In genomic region chr5:139668064-139668880, GRCh38 we compare ENCODE assay signal across 1 cellular context.
TF ChIP-seq lines count a peak whose summit lies in the region.

No MANE protein-coding gene starts in this region.

TF ChIP-seq in GM12878, 131 proteins besides CTCF, POLR2A, EP300 and RAD21 (continued from another document and continues in another):
- TF ChIP-seq, protein P1, sequence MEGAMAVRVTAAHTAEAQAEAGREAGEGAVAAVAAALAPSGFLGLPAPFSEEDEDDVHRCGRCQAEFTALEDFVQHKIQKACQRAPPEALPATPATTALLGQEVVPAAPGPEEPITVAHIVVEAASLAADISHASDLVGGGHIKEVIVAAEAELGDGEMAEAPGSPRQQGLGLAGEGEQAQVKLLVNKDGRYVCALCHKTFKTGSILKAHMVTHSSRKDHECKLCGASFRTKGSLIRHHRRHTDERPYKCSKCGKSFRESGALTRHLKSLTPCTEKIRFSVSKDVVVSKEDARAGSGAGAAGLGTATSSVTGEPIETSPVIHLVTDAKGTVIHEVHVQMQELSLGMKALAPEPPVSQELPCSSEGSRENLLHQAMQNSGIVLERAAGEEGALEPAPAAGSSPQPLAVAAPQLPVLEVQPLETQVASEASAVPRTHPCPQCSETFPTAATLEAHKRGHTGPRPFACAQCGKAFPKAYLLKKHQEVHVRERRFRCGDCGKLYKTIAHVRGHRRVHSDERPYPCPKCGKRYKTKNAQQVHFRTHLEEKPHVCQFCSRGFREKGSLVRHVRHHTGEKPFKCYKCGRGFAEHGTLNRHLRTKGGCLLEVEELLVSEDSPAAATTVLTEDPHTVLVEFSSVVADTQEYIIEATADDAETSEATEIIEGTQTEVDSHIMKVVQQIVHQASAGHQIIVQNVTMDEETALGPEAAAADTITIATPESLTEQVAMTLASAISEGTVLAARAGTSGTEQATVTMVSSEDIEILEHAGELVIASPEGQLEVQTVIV (IDR thresholded peaks at IDR 0.05; ENCODE audit: borderline replicate concordance, partially characterized antibody) = no peak
- TF ChIP-seq RUNX3 (IDR thresholded peaks at IDR 0.05; ENCODE audit: low read length) (no peak), ZBTB4 (CRISPR knock-in tag; IDR thresholded peaks at IDR 0.05) (no peak), SUPT20H (IDR thresholded peaks at IDR 0.05; ENCODE audit: borderline replicate concordance, control insufficient read depth, low read depth, low read length) (no peak), E2F4 (IDR thresholded peaks at IDR 0.05; ENCODE audit: low read depth, low read length) (no peak), NR2C1 (IDR thresholded peaks at IDR 0.05) (0 out of 2 replicates have a peak, but pooled peaks have one; percentile 12), SMC3 (IDR thresholded peaks at IDR 0.05; ENCODE audit: borderline replicate concordance, low read length) (no peak), STAT3 (IDR thresholded peaks at IDR 0.05; ENCODE audit: low read depth, low read length) (no peak), CHD2 (IDR thresholded peaks at IDR 0.05; ENCODE audit: borderline replicate concordance, low read depth, low read length) (no peak), NBN (IDR thresholded peaks at IDR 0.05) (no peak), SUZ12 (IDR thresholded peaks at IDR 0.05; ENCODE audit: unreplicated experiment) (no peak), SPI1 (IDR thresholded peaks at IDR 0.05; ENCODE audit: borderline replicate concordance, insufficient read depth, low read depth, low read length) (peak; percentile 65; the same call in 1 of the 2 replicates), NFIC (IDR thresholded peaks at IDR 0.05; ENCODE audit: low read depth, low read length) (no peak), KAT2A (conservative IDR thresholded peaks at IDR 0.05; ENCODE audit: control insufficient read depth, low read depth, low read length) (no peak), POLR2AphosphoS5 (IDR thresholded peaks at IDR 0.05; ENCODE audit: low read length) (peak; percentile 47; the same call in 1 of the 2 replicates), ASH2L (IDR thresholded peaks at IDR 0.05; ENCODE audit: borderline replicate concordance, low read depth) (no peak), GABPA (IDR thresholded peaks at IDR 0.05; ENCODE audit: low read depth) (no peak), FOXM1 (IDR thresholded peaks at IDR 0.05; ENCODE audit: low read depth, low read length) (no peak), TAF1 (IDR thresholded peaks at IDR 0.05; ENCODE audit: borderline replicate concordance, low read depth, low read length) (no peak), CBFB (IDR thresholded peaks at IDR 0.05; ENCODE audit: low read depth) (0 out of 2 replicates have a peak, but pooled peaks have one; percentile 10), CREB1 (IDR thresholded peaks at IDR 0.05; ENCODE audit: low read depth) (no peak), ATF2 (IDR thresholded peaks at IDR 0.05; ENCODE audit: low read length) (no peak), KLF5 (IDR thresholded peaks at IDR 0.05; ENCODE audit: partially characterized antibody) (no peak), TARDBP (IDR thresholded peaks at IDR 0.05; ENCODE audit: borderline replicate concordance) (no peak), JUND (IDR thresholded peaks at IDR 0.05; ENCODE audit: low read depth, low read length) (no peak), FOS (IDR thresholded peaks at IDR 0.05; ENCODE audit: borderline replicate concordance, extremely low read depth, insufficient read length) (no peak)
- TF ChIP-seq, protein P2, sequence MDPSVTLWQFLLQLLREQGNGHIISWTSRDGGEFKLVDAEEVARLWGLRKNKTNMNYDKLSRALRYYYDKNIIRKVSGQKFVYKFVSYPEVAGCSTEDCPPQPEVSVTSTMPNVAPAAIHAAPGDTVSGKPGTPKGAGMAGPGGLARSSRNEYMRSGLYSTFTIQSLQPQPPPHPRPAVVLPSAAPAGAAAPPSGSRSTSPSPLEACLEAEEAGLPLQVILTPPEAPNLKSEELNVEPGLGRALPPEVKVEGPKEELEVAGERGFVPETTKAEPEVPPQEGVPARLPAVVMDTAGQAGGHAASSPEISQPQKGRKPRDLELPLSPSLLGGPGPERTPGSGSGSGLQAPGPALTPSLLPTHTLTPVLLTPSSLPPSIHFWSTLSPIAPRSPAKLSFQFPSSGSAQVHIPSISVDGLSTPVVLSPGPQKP (IDR thresholded peaks at IDR 0.05; ENCODE audit: low read depth, low read length) = no peak
- TF ChIP-seq, protein P3, sequence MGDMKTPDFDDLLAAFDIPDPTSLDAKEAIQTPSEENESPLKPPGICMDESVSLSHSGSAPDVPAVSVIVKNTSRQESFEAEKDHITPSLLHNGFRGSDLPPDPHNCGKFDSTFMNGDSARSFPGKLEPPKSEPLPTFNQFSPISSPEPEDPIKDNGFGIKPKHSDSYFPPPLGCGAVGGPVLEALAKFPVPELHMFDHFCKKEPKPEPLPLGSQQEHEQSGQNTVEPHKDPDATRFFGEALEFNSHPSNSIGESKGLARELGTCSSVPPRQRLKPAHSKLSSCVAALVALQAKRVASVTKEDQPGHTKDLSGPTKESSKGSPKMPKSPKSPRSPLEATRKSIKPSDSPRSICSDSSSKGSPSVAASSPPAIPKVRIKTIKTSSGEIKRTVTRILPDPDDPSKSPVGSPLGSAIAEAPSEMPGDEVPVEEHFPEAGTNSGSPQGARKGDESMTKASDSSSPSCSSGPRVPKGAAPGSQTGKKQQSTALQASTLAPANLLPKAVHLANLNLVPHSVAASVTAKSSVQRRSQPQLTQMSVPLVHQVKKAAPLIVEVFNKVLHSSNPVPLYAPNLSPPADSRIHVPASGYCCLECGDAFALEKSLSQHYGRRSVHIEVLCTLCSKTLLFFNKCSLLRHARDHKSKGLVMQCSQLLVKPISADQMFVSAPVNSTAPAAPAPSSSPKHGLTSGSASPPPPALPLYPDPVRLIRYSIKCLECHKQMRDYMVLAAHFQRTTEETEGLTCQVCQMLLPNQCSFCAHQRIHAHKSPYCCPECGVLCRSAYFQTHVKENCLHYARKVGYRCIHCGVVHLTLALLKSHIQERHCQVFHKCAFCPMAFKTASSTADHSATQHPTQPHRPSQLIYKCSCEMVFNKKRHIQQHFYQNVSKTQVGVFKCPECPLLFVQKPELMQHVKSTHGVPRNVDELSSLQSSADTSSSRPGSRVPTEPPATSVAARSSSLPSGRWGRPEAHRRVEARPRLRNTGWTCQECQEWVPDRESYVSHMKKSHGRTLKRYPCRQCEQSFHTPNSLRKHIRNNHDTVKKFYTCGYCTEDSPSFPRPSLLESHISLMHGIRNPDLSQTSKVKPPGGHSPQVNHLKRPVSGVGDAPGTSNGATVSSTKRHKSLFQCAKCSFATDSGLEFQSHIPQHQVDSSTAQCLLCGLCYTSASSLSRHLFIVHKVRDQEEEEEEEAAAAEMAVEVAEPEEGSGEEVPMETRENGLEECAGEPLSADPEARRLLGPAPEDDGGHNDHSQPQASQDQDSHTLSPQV (IDR thresholded peaks at IDR 0.05) = peak; percentile 75; the same call in 1 of the 2 replicates
- TF ChIP-seq, protein P4, sequence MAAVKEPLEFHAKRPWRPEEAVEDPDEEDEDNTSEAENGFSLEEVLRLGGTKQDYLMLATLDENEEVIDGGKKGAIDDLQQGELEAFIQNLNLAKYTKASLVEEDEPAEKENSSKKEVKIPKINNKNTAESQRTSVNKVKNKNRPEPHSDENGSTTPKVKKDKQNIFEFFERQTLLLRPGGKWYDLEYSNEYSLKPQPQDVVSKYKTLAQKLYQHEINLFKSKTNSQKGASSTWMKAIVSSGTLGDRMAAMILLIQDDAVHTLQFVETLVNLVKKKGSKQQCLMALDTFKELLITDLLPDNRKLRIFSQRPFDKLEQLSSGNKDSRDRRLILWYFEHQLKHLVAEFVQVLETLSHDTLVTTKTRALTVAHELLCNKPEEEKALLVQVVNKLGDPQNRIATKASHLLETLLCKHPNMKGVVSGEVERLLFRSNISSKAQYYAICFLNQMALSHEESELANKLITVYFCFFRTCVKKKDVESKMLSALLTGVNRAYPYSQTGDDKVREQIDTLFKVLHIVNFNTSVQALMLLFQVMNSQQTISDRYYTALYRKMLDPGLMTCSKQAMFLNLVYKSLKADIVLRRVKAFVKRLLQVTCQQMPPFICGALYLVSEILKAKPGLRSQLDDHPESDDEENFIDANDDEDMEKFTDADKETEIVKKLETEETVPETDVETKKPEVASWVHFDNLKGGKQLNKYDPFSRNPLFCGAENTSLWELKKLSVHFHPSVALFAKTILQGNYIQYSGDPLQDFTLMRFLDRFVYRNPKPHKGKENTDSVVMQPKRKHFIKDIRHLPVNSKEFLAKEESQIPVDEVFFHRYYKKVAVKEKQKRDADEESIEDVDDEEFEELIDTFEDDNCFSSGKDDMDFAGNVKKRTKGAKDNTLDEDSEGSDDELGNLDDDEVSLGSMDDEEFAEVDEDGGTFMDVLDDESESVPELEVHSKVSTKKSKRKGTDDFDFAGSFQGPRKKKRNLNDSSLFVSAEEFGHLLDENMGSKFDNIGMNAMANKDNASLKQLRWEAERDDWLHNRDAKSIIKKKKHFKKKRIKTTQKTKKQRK (IDR thresholded peaks at IDR 0.05; ENCODE audit: low read depth, low read length) = no peak
- TF ChIP-seq, protein P5, sequence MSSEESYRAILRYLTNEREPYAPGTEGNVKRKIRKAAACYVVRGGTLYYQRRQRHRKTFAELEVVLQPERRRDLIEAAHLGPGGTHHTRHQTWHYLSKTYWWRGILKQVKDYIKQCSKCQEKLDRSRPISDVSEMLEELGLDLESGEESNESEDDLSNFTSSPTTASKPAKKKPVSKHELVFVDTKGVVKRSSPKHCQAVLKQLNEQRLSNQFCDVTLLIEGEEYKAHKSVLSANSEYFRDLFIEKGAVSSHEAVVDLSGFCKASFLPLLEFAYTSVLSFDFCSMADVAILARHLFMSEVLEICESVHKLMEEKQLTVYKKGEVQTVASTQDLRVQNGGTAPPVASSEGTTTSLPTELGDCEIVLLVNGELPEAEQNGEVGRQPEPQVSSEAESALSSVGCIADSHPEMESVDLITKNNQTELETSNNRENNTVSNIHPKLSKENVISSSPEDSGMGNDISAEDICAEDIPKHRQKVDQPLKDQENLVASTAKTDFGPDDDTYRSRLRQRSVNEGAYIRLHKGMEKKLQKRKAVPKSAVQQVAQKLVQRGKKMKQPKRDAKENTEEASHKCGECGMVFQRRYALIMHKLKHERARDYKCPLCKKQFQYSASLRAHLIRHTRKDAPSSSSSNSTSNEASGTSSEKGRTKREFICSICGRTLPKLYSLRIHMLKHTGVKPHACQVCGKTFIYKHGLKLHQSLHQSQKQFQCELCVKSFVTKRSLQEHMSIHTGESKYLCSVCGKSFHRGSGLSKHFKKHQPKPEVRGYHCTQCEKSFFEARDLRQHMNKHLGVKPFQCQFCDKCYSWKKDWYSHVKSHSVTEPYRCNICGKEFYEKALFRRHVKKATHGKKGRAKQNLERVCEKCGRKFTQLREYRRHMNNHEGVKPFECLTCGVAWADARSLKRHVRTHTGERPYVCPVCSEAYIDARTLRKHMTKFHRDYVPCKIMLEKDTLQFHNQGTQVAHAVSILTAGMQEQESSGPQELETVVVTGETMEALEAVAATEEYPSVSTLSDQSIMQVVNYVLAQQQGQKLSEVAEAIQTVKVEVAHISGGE (CRISPR knock-in tag; IDR thresholded peaks at IDR 0.05) = no peak
- TF ChIP-seq, protein P6, sequence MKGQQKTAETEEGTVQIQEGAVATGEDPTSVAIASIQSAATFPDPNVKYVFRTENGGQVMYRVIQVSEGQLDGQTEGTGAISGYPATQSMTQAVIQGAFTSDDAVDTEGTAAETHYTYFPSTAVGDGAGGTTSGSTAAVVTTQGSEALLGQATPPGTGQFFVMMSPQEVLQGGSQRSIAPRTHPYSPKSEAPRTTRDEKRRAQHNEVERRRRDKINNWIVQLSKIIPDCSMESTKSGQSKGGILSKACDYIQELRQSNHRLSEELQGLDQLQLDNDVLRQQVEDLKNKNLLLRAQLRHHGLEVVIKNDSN (IDR thresholded peaks at IDR 0.05; ENCODE audit: borderline replicate concordance, extremely low read length, insufficient read depth, low read depth, low read length) = no peak
- TF ChIP-seq, protein P7, sequence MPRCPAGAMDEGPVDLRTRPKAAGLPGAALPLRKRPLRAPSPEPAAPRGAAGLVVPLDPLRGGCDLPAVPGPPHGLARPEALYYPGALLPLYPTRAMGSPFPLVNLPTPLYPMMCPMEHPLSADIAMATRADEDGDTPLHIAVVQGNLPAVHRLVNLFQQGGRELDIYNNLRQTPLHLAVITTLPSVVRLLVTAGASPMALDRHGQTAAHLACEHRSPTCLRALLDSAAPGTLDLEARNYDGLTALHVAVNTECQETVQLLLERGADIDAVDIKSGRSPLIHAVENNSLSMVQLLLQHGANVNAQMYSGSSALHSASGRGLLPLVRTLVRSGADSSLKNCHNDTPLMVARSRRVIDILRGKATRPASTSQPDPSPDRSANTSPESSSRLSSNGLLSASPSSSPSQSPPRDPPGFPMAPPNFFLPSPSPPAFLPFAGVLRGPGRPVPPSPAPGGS (IDR thresholded peaks at IDR 0.05; ENCODE audit: borderline replicate concordance, insufficient read depth, low read depth, low read length, poor library complexity, severe bottlenecking) = peak; percentile 12
